ENCODE assay signal across 8 cellular contexts in the genomic region with DNA sequence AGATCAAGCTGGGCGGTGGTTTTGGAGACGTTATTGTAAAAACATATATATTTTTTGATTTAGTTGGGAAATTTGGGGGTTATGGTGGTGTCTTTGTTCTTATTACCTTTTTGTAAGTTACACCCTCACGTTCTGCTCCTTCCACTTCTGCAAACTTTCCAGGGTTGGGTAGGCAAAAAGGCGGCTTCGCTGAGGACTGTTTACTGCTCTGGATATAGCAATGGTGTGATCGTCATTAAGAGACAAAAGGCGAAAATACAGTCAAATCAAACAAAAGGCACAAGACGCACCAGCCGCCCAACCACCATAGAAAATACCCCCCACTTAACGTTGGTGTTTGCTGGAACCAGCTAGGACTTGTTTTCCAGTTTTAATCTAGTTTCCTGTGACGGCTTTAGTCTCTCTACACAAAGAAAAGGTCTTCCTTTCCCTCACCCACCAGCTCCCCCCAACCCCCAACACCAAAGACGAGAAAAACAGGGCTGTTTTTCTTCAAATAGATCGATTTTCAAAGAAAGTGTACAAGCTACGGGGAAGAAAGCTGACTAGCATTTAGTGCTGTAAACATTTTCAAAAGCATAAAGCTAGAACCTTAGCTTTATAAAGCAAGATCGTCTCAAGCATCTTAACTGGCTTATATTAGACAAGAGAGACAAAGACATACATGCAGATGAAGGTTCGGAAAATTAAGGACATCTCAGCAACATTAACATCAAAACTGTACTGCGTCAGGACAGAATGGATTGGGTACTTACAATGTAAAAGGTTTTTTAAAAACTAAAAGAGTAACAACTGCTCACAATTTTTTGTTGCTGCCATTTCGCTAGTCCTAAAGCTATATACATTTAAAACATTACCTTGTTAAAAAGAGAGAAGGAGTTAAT.
DNase-seq lines count a peak whose midpoint lies in the region; ATAC-seq and TF ChIP-seq lines count a peak whose summit lies in the region.

No MANE protein-coding gene starts in this region.

- TF ChIP-seq CTCF in GM13977 (IDR thresholded peaks at IDR 0.05; ENCODE audit: extremely low read depth, insufficient read depth, missing control alignments): no peak

- no peak for ATAC-seq in HG02981 (IDR thresholded peaks at IDR 0.05; ENCODE audit: unreplicated experiment)

- peak; percentile 33 for DNase-seq in SHP77 treated with DMSO at 0.1 percent for 48 hours (lab: John Stamatoyannopoulos, UW)
- DNase-seq in SHP77 (lab: John Stamatoyannopoulos, UW): no peak
- DNase-seq in NCI-H748 treated with DMSO at 0.1 percent for 48 hours (lab: John Stamatoyannopoulos, UW): peak; percentile 87
- DNase-seq in activated effector memory CD4-positive, alpha-beta T cell treated with anti-CD3 and anti-CD28 coated beads, Interleukin-2, amount 50 U/mL, for 16 hours: peak; percentile 77
- DNase-seq in germinal center (ENCODE audit: low spot score): peak; percentile 32
- peak; percentile 67 for DNase-seq in pons (ENCODE audit: low spot score)
- no peak for DNase-seq in GM13977 (ENCODE audit: low spot score)

- in situ Hi-C loops in GM13977 (cut with MboI; ENCODE audit: low pct_unique_long_range_greater_than_20kb, low sequenced_read_pairs, unreplicated experiment): no loop called here

Comparison
In these comparisons a context has a peak if more than half of its experiments do, and no peak if none do; other contexts are left out.
1. DNase-seq: peak in SHP77 treated with DMSO at 0.1 percent for 48 hours (single experiment), NCI-H748 treated with DMSO at 0.1 percent for 48 hours (single experiment), activated effector memory CD4-positive, alpha-beta T cell treated with anti-CD3 and anti-CD28 coated beads, Interleukin-2, amount 50 U/mL, for 16 hours (single experiment), germinal center (single experiment) and pons (single experiment); none in SHP77 (0 of 2) and GM13977 (single experiment).